Comparison of ENCODE assay signal across 12 cellular contexts in genomic region chr19:18434411-18435184, GRCh38. TPM values are rescaled to one million over a fixed set of nuclear protein-coding genes. Genes with fewer than 3 reads are reported as not detected.
A peak's percentile ranks its signal among the peaks of the same experiment; 100 is the strongest.
DNase-seq lines count a peak whose midpoint lies in the region; ATAC-seq and TF ChIP-seq lines count a peak whose summit lies in the region.
"Had no signal": no experiment of that assay in that cellular context is flagged by ENCODE, and none has a peak within 500 bp of the region (broad histone marks: within the 10 kb centered on the region; RNA-seq: fewer than 3 reads in every experiment).

No MANE protein-coding gene starts in this region.

- H3K27me3 ChIP-seq in BLaER1 treated with 17β-estradiol and CSF1 and Interleukin-3, amounts not matched to agents 10 nM and 100 nM: no peaks in the 10 kb centered on the region
- H3K27me3 ChIP-seq in H7 (ENCODE audit: control insufficient read depth, insufficient read depth, low read length): no peaks in the 10 kb centered on the region

- H3K27me3 Mint-ChIP-seq in nephron progenitor cell (ENCODE audit: low read depth, poor library complexity): peaks cover 4% of the 10 kb centered on the region

- ATAC-seq in GM18520 (IDR thresholded peaks at IDR 0.05; ENCODE audit: unreplicated experiment) (no peak), HG03175 (IDR thresholded peaks at IDR 0.05; ENCODE audit: unreplicated experiment) (no peak)
- ATAC-seq: sciatic nerve had no signal

- peak overlapping the region; percentile 19 to 85 (median 82); a peak in 20 of 22 replicates for H3K9ac ChIP-seq in BLaER1 treated with 17β-estradiol and CSF1 and Interleukin-3, amounts not matched to agents 10 nM and 100 nM

- TF ChIP-seq CTCF in astrocyte of the cerebellum (IDR thresholded peaks at IDR 0.05; ENCODE audit: low read depth, low read length, missing control alignments): no peak
- no peak for TF ChIP-seq CTCF in nephron progenitor cell (IDR thresholded peaks at IDR 0.05)

- no peaks in the 10 kb centered on the region for H3K9me3 Mint-ChIP-seq in nephron progenitor cell

- H3K4me2 ChIP-seq in BLaER1 treated with 17β-estradiol and CSF1 and Interleukin-3, amounts not matched to agents 10 nM and 100 nM: peak overlapping the region; percentile 87 to 99 (median 93)

- DNase-seq in H7: no peak
- no peak for DNase-seq in astrocyte of the cerebellum (ENCODE audit: low read depth)
- DNase-seq in nephron progenitor cell: no peak
- no peak for DNase-seq in NCI-H2196 (lab: John Stamatoyannopoulos, UW; ENCODE audit: unreplicated experiment)
- DNase-seq in COLO829 (ENCODE audit: low spot score): no peak
- DNase-seq: KBM-7, kidney glomerular epithelial cell had no signal

- in situ Hi-C loops in astrocyte of the cerebellum (cut with HindIII; ENCODE audit: low sequenced_read_pairs): no loop called here

- peak overlapping the region; percentile 71 for H3K4me3 Mint-ChIP-seq in nephron progenitor cell

- H3K9me3 ChIP-seq in BLaER1 treated with 17β-estradiol and CSF1 and Interleukin-3, amounts not matched to agents 10 nM and 100 nM (replicated peaks in 1 of 11): no peaks in the 10 kb centered on the region

- peak overlapping the region in 10 of 11 experiments; percentile 27 to 93 (median 88); a peak in 17 of 22 replicates for H3K27ac ChIP-seq in BLaER1 treated with 17β-estradiol and CSF1 and Interleukin-3, amounts not matched to agents 10 nM and 100 nM
- H3K27ac ChIP-seq: epithelial cell of prostate had no signal

- peak overlapping the region in 9 of 10 experiments; percentile 54 to 77 (median 66); a peak in 18 of 20 replicates for H3K4me3 ChIP-seq in BLaER1 treated with 17β-estradiol and CSF1 and Interleukin-3, amounts not matched to agents 10 nM and 100 nM
- peak overlapping the region; percentile 53 for H3K4me3 ChIP-seq in H7 (ENCODE audit: insufficient read depth, low read depth, low read length)
- peak overlapping the region; percentile 39 for H3K4me3 ChIP-seq in astrocyte of the cerebellum (ENCODE audit: low read depth, low read length)

- peaks cover 0 to 45% (median 19%) of the 10 kb centered on the region in 11 experiments; a peak in 17 of 22 replicates for H3K36me3 ChIP-seq in BLaER1 treated with 17β-estradiol and CSF1 and Interleukin-3, amounts not matched to agents 10 nM and 100 nM
- peaks cover 9% of the 10 kb centered on the region for H3K36me3 ChIP-seq in H7 (replicated peaks; ENCODE audit: control insufficient read depth, insufficient read depth, low read length)

- H4K20me1 ChIP-seq in BLaER1 treated with 17β-estradiol and CSF1 and Interleukin-3, amounts not matched to agents 10 nM and 100 nM: peaks cover 22 to 64% (median 38%) of the 10 kb centered on the region in 11 experiments; a peak in 19 of 22 replicates

- peaks cover 10% of the 10 kb centered on the region for H3K36me3 Mint-ChIP-seq in nephron progenitor cell (ENCODE audit: low read depth)

- H3K27ac Mint-ChIP-seq in nephron progenitor cell: no peak overlapping the region

- peaks cover 78 to 89% (median 82%) of the 10 kb centered on the region in 10 experiments for H3K4me1 ChIP-seq in BLaER1 treated with 17β-estradiol and CSF1 and Interleukin-3, amounts not matched to agents 10 nM and 100 nM

- H3K4me1 Mint-ChIP-seq in nephron progenitor cell: peaks cover 50% of the 10 kb centered on the region

RNA-seq across cellular contexts. Expression of gene ISYNA1, which starts 3.3 kb away (rescaled TPM):
- 183 and 212 TPM in 2 replicates for total RNA-seq in H7 (2014; rRNA removed; shearing (Covaris generic))

RNA-seq across cellular contexts. Expression of gene SSBP4, which starts 15.4 kb away (rescaled TPM):
- 91.1 and 134 TPM in 2 replicates for total RNA-seq in H7 (2014; rRNA removed; shearing (Covaris generic))

RNA-seq across cellular contexts. Expression of gene LRRC25, which starts 37.2 kb away (rescaled TPM):
- 0.76 TPM in 1 of 2 replicates, not detected in the other for total RNA-seq in H7 (2014; rRNA removed; shearing (Covaris generic))

RNA-seq across cellular contexts. Expression of gene GDF15, which starts 48.6 kb away (rescaled TPM):
- 0.30 and 1.4 TPM in 2 replicates for total RNA-seq in H7 (2014; rRNA removed; shearing (Covaris generic))
